In genomic region chr19:1822210-1822609, GRCh38 we compare ENCODE assay signal across 16 cellular contexts.
"Had no signal": no experiment of that assay in that cellular context is flagged by ENCODE, and none has a peak within 500 bp of the region (broad histone marks: within the 10 kb centered on the region; RNA-seq: fewer than 3 reads in every experiment).

No MANE protein-coding gene starts in this region.

- H3K4me3 ChIP-seq: esophagus squamous epithelium, mucosa of descending colon, neural progenitor cell, prostate gland, right atrium auricular region, thoracic aorta, upper lobe of left lung had no signal

- H3K9ac ChIP-seq: neural progenitor cell had no signal

- H3K27ac ChIP-seq: esophagus squamous epithelium, neural progenitor cell, prostate gland, right atrium auricular region, thoracic aorta, upper lobe of left lung had no signal

- H3K9me3 ChIP-seq: esophagus squamous epithelium, mucosa of descending colon, prostate gland, right atrium auricular region, thoracic aorta, upper lobe of left lung had no signal

- H2AFZ ChIP-seq: neural progenitor cell had no signal

- H3K4me1 ChIP-seq: prostate gland had no signal

- H3K4me2 ChIP-seq: neural progenitor cell had no signal

- DNase-seq: activated CD4-positive, alpha-beta T cell treated with anti-CD3 and anti-CD28 coated beads, Interleukin-2, amount 10 ng/mL, durations not matched to agents 24 days and 14 days; activated CD8-positive, alpha-beta T cell treated with anti-CD3 and anti-CD28 coated beads, Interleukin-2, amount 10 ng/mL, durations not matched to agents 7 days and 5 days; activated naive CD4-positive, alpha-beta T cell treated with anti-CD3 and anti-CD28 coated beads for 36 hours; activated T-cell treated with anti-CD3 and anti-CD28 coated beads, Interleukin-2, amount 50 U/mL, for 24 hours; effector memory CD8-positive, alpha-beta T cell; esophagus squamous epithelium; naive B cell; stimulated activated CD4-positive, alpha-beta T cell treated with anti-CD3 and anti-CD28 coated beads, Interleukin-2, amount 100 ng/mL, for 48 hours; T-helper 9 cell had no signal

- ATAC-seq: activated CD8-positive, alpha-beta T cell treated with anti-CD3 and anti-CD28 coated beads, Interleukin-2, amount 10 ng/mL, durations not matched to agents 7 days and 5 days; effector memory CD8-positive, alpha-beta T cell; mucosa of descending colon; stimulated activated effector memory CD8-positive, alpha-beta T cell treated with anti-CD3 and anti-CD28 coated beads, Interleukin-12 subunit alpha, Interleukin-12 subunit beta, amount 100 ng/mL, for 72 hours had no signal

- H3K27me3 ChIP-seq: esophagus squamous epithelium, neural progenitor cell, right atrium auricular region, upper lobe of left lung had no signal

- H3K36me3 ChIP-seq: neural progenitor cell had no signal
